ENCODE assay signal across 13 cellular contexts in the genomic region with DNA sequence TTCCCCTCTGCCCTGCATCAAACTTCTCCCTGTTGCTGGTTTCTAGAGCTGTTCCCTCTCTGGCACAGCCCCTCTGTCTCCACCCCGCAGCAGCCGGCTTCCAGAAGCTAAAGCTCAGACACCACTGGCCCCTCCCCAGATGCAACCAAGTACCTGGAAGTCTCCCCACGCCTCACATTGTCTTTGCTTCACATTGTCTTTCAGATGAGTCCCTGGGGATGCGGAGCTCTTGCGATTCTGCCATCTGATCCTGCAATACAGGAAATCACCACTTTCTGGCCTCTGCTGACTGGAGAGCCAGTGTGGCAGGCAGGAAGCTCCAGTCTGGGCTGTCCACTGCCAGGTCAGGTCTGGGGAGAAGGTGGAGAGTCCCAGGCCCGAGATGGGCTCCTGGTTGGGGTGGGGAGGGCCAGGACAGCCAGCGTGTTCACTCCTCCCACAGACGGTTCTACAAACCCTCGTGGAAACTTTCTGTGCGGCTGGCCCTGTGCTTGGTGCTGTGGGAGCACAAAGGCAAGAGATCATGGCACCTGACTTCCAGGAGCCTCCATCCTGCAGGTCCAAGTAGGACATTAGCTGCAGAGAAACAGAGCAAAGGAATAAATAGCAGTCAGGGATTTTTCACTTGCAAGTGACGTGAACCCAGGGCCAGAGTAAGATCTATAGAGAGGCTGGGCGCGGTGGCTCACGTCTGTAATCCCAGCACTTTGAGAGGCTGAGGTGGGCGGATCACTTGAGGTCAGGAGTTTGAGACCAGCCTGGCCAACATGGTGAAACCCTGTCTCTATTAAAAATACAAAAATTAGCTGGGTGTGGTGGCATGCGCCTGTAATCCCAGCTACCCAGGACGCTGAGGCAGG. TPM values are rescaled to one million over a fixed set of nuclear protein-coding genes. Genes with fewer than 3 reads are reported as not detected.
DNase-seq lines count a peak whose midpoint lies in the region; ATAC-seq, FAIRE-seq and TF ChIP-seq lines count a peak whose summit lies in the region.
"Had no signal": no experiment of that assay in that cellular context is flagged by ENCODE, and none has a peak within 500 bp of the region (broad histone marks: within the 10 kb centered on the region; RNA-seq: fewer than 3 reads in every experiment).

No MANE protein-coding gene starts in this region.

- H3K4me3 ChIP-seq in fibroblast of the aortic adventitia (ENCODE audit: low read depth, low read length): no peak overlapping the region
- no peak overlapping the region for H3K4me3 ChIP-seq in effector memory CD4-positive, alpha-beta T cell (ENCODE audit: insufficient read depth, low read depth, low read length, poor library complexity, severe bottlenecking)

- peaks cover 4% of the 10 kb centered on the region for H3K36me3 Mint-ChIP-seq in stimulated activated memory B cell treated with anti-CD40 and anti-IgM and Interleukin-4, amounts not matched to agents 10 μg/mL and 1 μg/mL and 100 μg/mL, for 72 hours

- no peaks in the 10 kb centered on the region for H3K4me1 ChIP-seq in effector memory CD4-positive, alpha-beta T cell (ENCODE audit: control insufficient read depth, insufficient read depth, low read length, poor library complexity, severe bottlenecking)

- no peaks in the 10 kb centered on the region for H3K9me3 ChIP-seq in effector memory CD4-positive, alpha-beta T cell (ENCODE audit: control insufficient read depth, low read length)

- peak; percentile 14 for TF ChIP-seq CTCF in fibroblast of the aortic adventitia (IDR thresholded peaks at IDR 0.05; ENCODE audit: insufficient read depth, low read length)

- DNase-seq in activated effector memory CD4-positive, alpha-beta T cell treated with anti-CD3 and anti-CD28 coated beads, Interleukin-2, amount 50 U/mL, for 16 hours: peak; percentile 53
- DNase-seq in activated effector memory CD4-positive, alpha-beta T cell treated with Interleukin-2 at 50 U/mL for 16 hours: no peak
- peak; percentile 92 for DNase-seq in NCI-H69 (lab: John Stamatoyannopoulos, UW)
- peak; percentile 63 for DNase-seq in fibroblast of the aortic adventitia (ENCODE audit: low read depth)
- no peak for DNase-seq in GM12892 (ENCODE audit: insufficient read length)
- DNase-seq in effector memory CD4-positive, alpha-beta T cell: no peak
- DNase-seq: activated CD4-positive, alpha-beta T cell treated with anti-CD3 and anti-CD28 coated beads, Interleukin-2, amount 50 U/mL, for 1 hour; C1 segment of cervical spinal cord; HFFc6; occipital lobe; PC-3 had no signal

- no peaks in the 10 kb centered on the region for H3K4me1 Mint-ChIP-seq in stimulated activated memory B cell treated with anti-CD40 and anti-IgM and Interleukin-4, amounts not matched to agents 10 μg/mL and 1 μg/mL and 100 μg/mL, for 72 hours

- H3K36me3 ChIP-seq in effector memory CD4-positive, alpha-beta T cell (ENCODE audit: control insufficient read depth, insufficient read depth, low read length): no peaks in the 10 kb centered on the region

- no peak for FAIRE-seq in GM12892 (lab: Jason Lieb, UNC)

- no peak for TF ChIP-seq POLR2A in GM12892 (IDR thresholded peaks at IDR 0.05; ENCODE audit: low read depth, low read length)

- H3K9me3 Mint-ChIP-seq in stimulated activated memory B cell treated with anti-CD40 and anti-IgM and Interleukin-4, amounts not matched to agents 10 μg/mL and 1 μg/mL and 100 μg/mL, for 72 hours: peaks cover 10% of the 10 kb centered on the region
- H3K9me3 Mint-ChIP-seq: HFFc6 had no signal

- H3K27me3 Mint-ChIP-seq in stimulated activated memory B cell treated with anti-CD40 and anti-IgM and Interleukin-4, amounts not matched to agents 10 μg/mL and 1 μg/mL and 100 μg/mL, for 72 hours: peaks cover 60% of the 10 kb centered on the region

- H3K27ac ChIP-seq in effector memory CD4-positive, alpha-beta T cell (ENCODE audit: insufficient read depth, low read length, poor library complexity, severe bottlenecking): no peak overlapping the region

- no peaks in the 10 kb centered on the region for H3K27me3 ChIP-seq in effector memory CD4-positive, alpha-beta T cell (replicated peaks; ENCODE audit: control insufficient read depth, insufficient read depth, low read length, poor library complexity, severe bottlenecking)

- ATAC-seq in stimulated activated memory B cell treated with anti-CD40 and anti-IgM and Interleukin-4, amounts not matched to agents 10 μg/mL and 1 μg/mL and 100 μg/mL, for 72 hours: no peak
- no peak for ATAC-seq in HG02623 (IDR thresholded peaks at IDR 0.05; ENCODE audit: unreplicated experiment)
- ATAC-seq: PC-3 had no signal

- H3K27ac Mint-ChIP-seq in stimulated activated memory B cell treated with anti-CD40 and anti-IgM and Interleukin-4, amounts not matched to agents 10 μg/mL and 1 μg/mL and 100 μg/mL, for 72 hours: peak overlapping the region; percentile 8
- H3K27ac Mint-ChIP-seq: HFFc6 had no signal

- no peak overlapping the region for H3K4me3 Mint-ChIP-seq in stimulated activated memory B cell treated with anti-CD40 and anti-IgM and Interleukin-4, amounts not matched to agents 10 μg/mL and 1 μg/mL and 100 μg/mL, for 72 hours
- H3K4me3 Mint-ChIP-seq: HFFc6 had no signal

RNA-seq across cellular contexts. Expression of a gene that starts 47.9 kb away (rescaled TPM):
- 1.6 and 3.3 TPM in 2 replicates for total RNA-seq in fibroblast of the aortic adventitia (ENCODE audit: low replicate concordance)
- 13.9 TPM for polyA plus RNA-seq in GM12892 (2012; ENCODE audit: missing spikeins)

Comparison
In these comparisons a context has a peak if more than half of its experiments do, and no peak if none do; other contexts are left out.
1. DNase-seq: peak in activated effector memory CD4-positive, alpha-beta T cell treated with anti-CD3 and anti-CD28 coated beads, Interleukin-2, amount 50 U/mL, for 16 hours (single experiment), NCI-H69 (single experiment) and fibroblast of the aortic adventitia (single experiment); none in activated effector memory CD4-positive, alpha-beta T cell treated with Interleukin-2 at 50 U/mL for 16 hours (single experiment), GM12892 (single experiment) and effector memory CD4-positive, alpha-beta T cell (0 of 3).